8 cellular contexts compared by ENCODE assay signal in genomic region chr11:68843052-68843561, GRCh38. TPM values are rescaled to one million over a fixed set of nuclear protein-coding genes. Genes with fewer than 3 reads are reported as not detected.
DNase-seq lines count a peak whose midpoint lies in the region; ATAC-seq and TF ChIP-seq lines count a peak whose summit lies in the region.

No MANE protein-coding gene starts in this region.

- peak overlapping the region; percentile 57 for H3K9ac ChIP-seq in SK-N-MC (ENCODE audit: insufficient read length)
- H3K9ac ChIP-seq in mucosa of stomach (ENCODE audit: low read length), result peak overlapping the region; percentile 26

- no peak for TF ChIP-seq POLR2A in body of pancreas (IDR thresholded peaks at IDR 0.05)

- 43 to 48% methylated on average over 20 to 23 of the region's 23 CpGs for WGBS in body of pancreas, 2 donors

- DNase-seq in GM12865 (ENCODE audit: low read depth) (peak; percentile 60), SK-N-MC (ENCODE audit: low read depth, low spot score) (no peak), body of pancreas (peak in 1 of 4 donors; percentile 23), HuH-7.5 (ENCODE audit: low spot score) (no peak), A172 (ENCODE audit: low spot score) (no peak), dedifferentiated amniotic fluid mesenchymal stem cell (ENCODE audit: extremely low spot score) (no peak)

- TF ChIP-seq CTCF in GM12865 (IDR thresholded peaks at IDR 0.05; ENCODE audit: insufficient read depth, low read depth, low read length, missing control alignments) (no peak), body of pancreas (IDR thresholded peaks at IDR 0.05) (no peak)

- peak overlapping the region; percentile 50 for H3K4me3 ChIP-seq in GM12865 (ENCODE audit: low read depth, low read length)
- H3K4me3 ChIP-seq in SK-N-MC, result peak overlapping the region; percentile 77
- no peak overlapping the region for H3K4me3 ChIP-seq in body of pancreas
- peak overlapping the region; percentile 49 for H3K4me3 ChIP-seq in mucosa of stomach (ENCODE audit: low read length)

- no peaks in the 10 kb centered on the region for H3K27me3 ChIP-seq in body of pancreas
- no peaks in the 10 kb centered on the region for H3K27me3 ChIP-seq in mucosa of stomach (ENCODE audit: control insufficient read depth, insufficient read depth, low read length)

- H3K27ac ChIP-seq in SK-N-MC (peak overlapping the region; percentile 90), body of pancreas (peak overlapping the region in 3 of 4 donors; percentile 68 to 97 (median 77))

- H3K36me3 ChIP-seq in SK-N-MC (ENCODE audit: insufficient read depth, low read length) (peaks cover under 1% of the 10 kb centered on the region; the same call in 1 of the 2 replicates), body of pancreas (replicated peaks in 1 of 2; ENCODE audit: insufficient read depth in 1 of 2, low read depth in 2 of 2) (no peaks in the 10 kb centered on the region), mucosa of stomach (ENCODE audit: control insufficient read depth, insufficient read depth, low read length) (no peaks in the 10 kb centered on the region)

- no peak for ATAC-seq in body of pancreas
- no peak for ATAC-seq in GM18867 (IDR thresholded peaks at IDR 0.05; ENCODE audit: unreplicated experiment)

- no peaks in the 10 kb centered on the region for H3K9me3 ChIP-seq in SK-N-MC (ENCODE audit: low read depth, low read length)
- no peaks in the 10 kb centered on the region for H3K9me3 ChIP-seq in body of pancreas
- no peaks in the 10 kb centered on the region for H3K9me3 ChIP-seq in mucosa of stomach (ENCODE audit: control insufficient read depth, low read length)

- H3K4me1 ChIP-seq in body of pancreas, result peaks cover 48% of the 10 kb centered on the region
- peaks cover 43% of the 10 kb centered on the region for H3K4me1 ChIP-seq in mucosa of stomach (ENCODE audit: control insufficient read depth, insufficient read depth, low read length)

- intact Hi-C loops in body of pancreas (cut with DNase I), result no loop called here

RNA-seq across cellular contexts. Expression of gene CPT1A, which starts 1.4 kb away (rescaled TPM):
- total RNA-seq in body of pancreas, result 10 to 100 TPM; 35.6 to 40.7 TPM
- 8.0 and 13.1 TPM in 2 replicates for total RNA-seq in A172 (2014; rRNA removed; shearing (Covaris generic))

Comparison
In these comparisons a context has a peak if more than half of its experiments do, and no peak if none do; other contexts are left out.
1. H3K4me3 ChIP-seq: peak in GM12865 (single experiment), SK-N-MC (single experiment) and mucosa of stomach (single experiment); none in body of pancreas (0 of 2).